In genomic region chr7:155612658-155613057, GRCh38 we compare ENCODE assay signal across 11 cellular contexts.
"Had no signal": no experiment of that assay in that cellular context is flagged by ENCODE, and none has a peak within 500 bp of the region (broad histone marks: within the 10 kb centered on the region; RNA-seq: fewer than 3 reads in every experiment).

No MANE protein-coding gene starts in this region.

- FAIRE-seq: H1, H54 had no signal

- H3K4me1 ChIP-seq: HAP-1 had no signal

- H3K4me2 ChIP-seq: GM23338 had no signal

- H3K27ac Mint-ChIP-seq: GM23338, HFFc6 had no signal

- ATAC-seq: GM23338, HCT116 had no signal

- H3K9me3 ChIP-seq: HAP-1 had no signal

- H3K4me3 Mint-ChIP-seq: GM23338, H9, HFFc6 had no signal

- DNase-seq: GM23248, GOT3, H7, H9, HCEC 1CT, HFFc6 had no signal

- H3K36me3 ChIP-seq: HAP-1 had no signal

- H2AFZ ChIP-seq: GM23248, GM23338 had no signal

- H3K9ac ChIP-seq: GM23248 had no signal

- H3K4me3 ChIP-seq: GM23248, GM23338, HAP-1 had no signal

- H3K27ac ChIP-seq: GM23248 had no signal
